In genomic region chr2:172095146-172095904, GRCh38 we compare ENCODE assay signal across 8 cellular contexts. TPM values are rescaled to one million over a fixed set of nuclear protein-coding genes. Genes with fewer than 3 reads are reported as not detected.
DNase-seq lines count a peak whose midpoint lies in the region; ATAC-seq and TF ChIP-seq lines count a peak whose summit lies in the region.

No MANE protein-coding gene starts in this region.

- H3K9me3 ChIP-seq in BE2C (no peaks in the 10 kb centered on the region), GM23248 (ENCODE audit: low read depth) (no peaks in the 10 kb centered on the region), cardiac muscle cell (ENCODE audit: low read depth) (no peaks in the 10 kb centered on the region)

- H3K36me3 ChIP-seq in BE2C: no peaks in the 10 kb centered on the region
- H3K36me3 ChIP-seq in GM23248 (ENCODE audit: low read depth): no peaks in the 10 kb centered on the region
- H3K36me3 ChIP-seq in cardiac muscle cell: no peaks in the 10 kb centered on the region

- no peaks in the 10 kb centered on the region for H4K20me1 ChIP-seq in GM23248 (ENCODE audit: insufficient read depth)

- H3K4me2 ChIP-seq in GM23248 (ENCODE audit: unreplicated experiment): peak overlapping the region; percentile 99

- in situ Hi-C loops in GM23248 (cut with MboI): no loop called here

- peak overlapping the region; percentile 98 for H3K27ac ChIP-seq in GM23248
- no peak overlapping the region for H3K27ac ChIP-seq in cardiac muscle cell

- DNase-seq in BE2C (peak; percentile 21), GM23248 (peak; percentile 95), RKO (ENCODE audit: low spot score) (peak; percentile 79), cardiac muscle cell (ENCODE audit: low read depth in 1 of 2, low spot score in 1 of 2) (peak in 1 of 2 donors; percentile 84), renal cortical epithelial cell (ENCODE audit: low read depth) (peak; percentile 40)
- peak; percentile 68 for DNase-seq in activated naive CD4-positive, alpha-beta T cell treated with Interleukin-2 at 50 U/mL for 16 hours

- ATAC-seq in HG02571 (IDR thresholded peaks at IDR 0.05; ENCODE audit: unreplicated experiment) (no peak), HG02973 (IDR thresholded peaks at IDR 0.05; ENCODE audit: unreplicated experiment) (no peak)

- peaks cover 11% of the 10 kb centered on the region for H3K79me2 ChIP-seq in GM23248 (ENCODE audit: insufficient read depth)

- peak overlapping the region; percentile 23 for H3K4me3 ChIP-seq in BE2C (ENCODE audit: low read depth, low read length)
- H3K4me3 ChIP-seq in GM23248: peak overlapping the region; percentile 90
- H3K4me3 ChIP-seq in cardiac muscle cell: peak overlapping the region; percentile 2

- H3K4me1 ChIP-seq in BE2C (no peaks in the 10 kb centered on the region), GM23248 (ENCODE audit: insufficient read depth) (peaks cover 43% of the 10 kb centered on the region), cardiac muscle cell (ENCODE audit: low read depth) (peaks cover 20% of the 10 kb centered on the region)

- H3F3A ChIP-seq in GM23248 (ENCODE audit: insufficient read depth): peaks cover 25% of the 10 kb centered on the region

- WGBS in GM23248 (ENCODE audit: low coverage in 1 of 2, low lambda C conversion rate in 2 of 2, missing lambda C conversion rate in 2 of 2), 2 experiments: 3% methylated on average over 38 to 51 of the region's 51 CpGs

- peak overlapping the region; percentile 98 for H3K9ac ChIP-seq in GM23248

- peak overlapping the region; percentile 80 for H2AFZ ChIP-seq in GM23248

- TF ChIP-seq CTCF in BE2C (IDR thresholded peaks at IDR 0.05; ENCODE audit: low read depth, low read length): no peak
- no peak for TF ChIP-seq CTCF in cardiac muscle cell (IDR thresholded peaks at IDR 0.05; ENCODE audit: low read depth, low read length)

- H3K27me3 ChIP-seq in BE2C: peaks cover 98% of the 10 kb centered on the region
- peaks cover 11% of the 10 kb centered on the region; the same call in 1 of the 2 replicates for H3K27me3 ChIP-seq in GM23248 (replicated peaks; ENCODE audit: insufficient read depth)
- H3K27me3 ChIP-seq in cardiac muscle cell: peaks cover 100% of the 10 kb centered on the region

- H3K9me2 ChIP-seq in GM23248 (ENCODE audit: insufficient read depth): no peaks in the 10 kb centered on the region

RNA-seq across cellular contexts. Expression of gene DLX2, which starts 7.4 kb away (rescaled TPM):
- not detected for polyA plus RNA-seq in BE2C (2012; ENCODE audit: insufficient read depth, insufficient read length, low read depth)
- 2.8 and 4.7 TPM in 2 replicates for total RNA-seq in GM23248 (2014; rRNA removed; shearing (Covaris generic))
- 6.0 and 6.8 TPM in 2 replicates for polyA plus RNA-seq in GM23248 (2016; fragmentation: Nextera tagmentation; extraction: Ambion mirVana)
- total RNA-seq in cardiac muscle cell: not detected in 2 replicates
- 0.26 TPM in 1 of 2 replicates, not detected in the other for polyA plus RNA-seq in cardiac muscle cell
- total RNA-seq in renal cortical epithelial cell: 0.17 TPM in 1 of 2 replicates, not detected in the other

RNA-seq across cellular contexts. Expression of gene DLX1, which starts 10.0 kb away (rescaled TPM):
- 1.4 TPM for polyA plus RNA-seq in BE2C (2012; ENCODE audit: insufficient read depth, insufficient read length, low read depth)
- total RNA-seq in GM23248 (2014; rRNA removed; shearing (Covaris generic)): 3.3 and 3.8 TPM in 2 replicates
- polyA plus RNA-seq in GM23248 (2016; fragmentation: Nextera tagmentation; extraction: Ambion mirVana) (7.9 and 9.5 TPM in 2 replicates), cardiac muscle cell (not detected in 2 replicates)
- total RNA-seq in cardiac muscle cell (not detected in 2 replicates), renal cortical epithelial cell (not detected in 2 replicates)

Comparison
In these comparisons a context has a peak if more than half of its experiments do, and no peak if none do; other contexts are left out.
1. H3K4me3 ChIP-seq: peak in every context shown above with its lines; median percentile 90 in GM23248; 23 in BE2C; 2 in cardiac muscle cell.